7 cellular contexts compared by ENCODE assay signal in the genomic region with DNA sequence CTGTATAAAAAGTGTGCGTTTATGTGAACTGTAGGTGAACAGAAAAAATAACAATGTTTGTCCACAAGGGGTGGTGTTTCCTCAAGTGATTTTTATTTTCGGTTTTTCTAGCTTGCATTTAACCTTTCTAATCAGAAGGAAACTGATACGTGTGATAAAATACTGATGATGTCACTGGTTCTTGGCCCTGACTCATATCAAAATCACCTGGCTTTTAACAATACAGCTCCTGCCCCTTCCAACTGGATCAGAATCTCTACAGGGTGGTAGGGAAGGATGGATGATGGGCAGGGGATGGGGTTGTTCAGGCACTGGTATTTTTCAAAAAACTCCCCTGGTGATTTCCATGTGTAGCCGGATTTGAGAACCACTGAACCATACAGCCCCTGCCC. TPM values are rescaled to one million over a fixed set of nuclear protein-coding genes. Genes with fewer than 3 reads are reported as not detected.
DNase-seq lines count a peak whose midpoint lies in the region; ATAC-seq and TF ChIP-seq lines count a peak whose summit lies in the region.

No MANE protein-coding gene starts in this region.

- DNase-seq in GM10248 (ENCODE audit: extremely low spot score) (peak; percentile 75), NAMALWA (ENCODE audit: low spot score) (peak; percentile 60), endodermal cell (no peak), progenitor cell of endocrine pancreas (ENCODE audit: low spot score, unreplicated experiment) (no peak), NOMO-1 treated with dmso at 0.1 percent for 144 hours (lab: John Stamatoyannopoulos, UW; ENCODE audit: unreplicated experiment) (no peak), foreskin melanocyte (no peak)

- CTCF ChIA-PET in GM10248 (lab: Yijun Ruan, JAX) = interaction anchor here (0.6 to 5.3 kb wide), 27 partner anchors 8 to 175 kb away, joined by 3 to 39 read pairs (median 4); a partner anchor contains a TSS

- no peaks in the 10 kb centered on the region for H3K9me3 ChIP-seq in endodermal cell (ENCODE audit: control insufficient read depth, low read length)

- H3K4me3 ChIP-seq in endodermal cell (ENCODE audit: low read length) = no peak overlapping the region

- TF ChIP-seq CTCF in GM10248 (IDR thresholded peaks at IDR 0.05; ENCODE audit: control extremely low read depth, extremely low read depth, low read depth, missing control alignments) = peak; percentile 34
- peak; percentile 62 for TF ChIP-seq CTCF in endodermal cell (conservative IDR thresholded peaks at IDR 0.05)
- TF ChIP-seq CTCF in progenitor cell of endocrine pancreas (IDR thresholded peaks at IDR 0.05; ENCODE audit: unreplicated experiment) = peak; percentile 52

- no peaks in the 10 kb centered on the region for H3K4me1 ChIP-seq in endodermal cell (ENCODE audit: control insufficient read depth, insufficient read depth, low read length)

- H3K36me3 Mint-ChIP-seq in endodermal cell (ENCODE audit: low read depth) = no peaks in the 10 kb centered on the region
- H3K36me3 Mint-ChIP-seq in progenitor cell of endocrine pancreas (ENCODE audit: insufficient read depth) = no peaks in the 10 kb centered on the region

- H3K4me1 Mint-ChIP-seq in endodermal cell (no peaks in the 10 kb centered on the region), progenitor cell of endocrine pancreas (ENCODE audit: low read depth) (no peaks in the 10 kb centered on the region)

- POLR2A ChIA-PET in GM10248 (lab: Yijun Ruan, JAX) = interaction anchor here (1.0 kb wide), 1 partner anchor 132 kb away, joined by 3 read pairs; no protein-coding TSS in a partner anchor

- H3K27me3 Mint-ChIP-seq in endodermal cell (ENCODE audit: insufficient read depth) (no peaks in the 10 kb centered on the region), progenitor cell of endocrine pancreas (peaks cover 2% of the 10 kb centered on the region)

- peak; percentile 51 for ATAC-seq in GM21576 (IDR thresholded peaks at IDR 0.05; ENCODE audit: unreplicated experiment)

- H3K9me3 Mint-ChIP-seq in endodermal cell (no peaks in the 10 kb centered on the region), progenitor cell of endocrine pancreas (ENCODE audit: low read depth) (no peaks in the 10 kb centered on the region)

- no peak overlapping the region for H3K27ac ChIP-seq in endodermal cell (ENCODE audit: low read depth, low read length)

- H3K4me3 Mint-ChIP-seq in endodermal cell (no peak overlapping the region), progenitor cell of endocrine pancreas (ENCODE audit: low read depth) (no peak overlapping the region)

- H3K27me3 ChIP-seq in endodermal cell (ENCODE audit: control insufficient read depth, insufficient read depth, low read length, poor library complexity, severe bottlenecking) = no peaks in the 10 kb centered on the region

- 79 to 91% methylated on average over 4 of the region's 4 CpGs for WGBS in endodermal cell (ENCODE audit: insufficient coverage in 1 of 2, insufficient read length in 1 of 2), 2 experiments

- no peaks in the 10 kb centered on the region for H3K36me3 ChIP-seq in endodermal cell (ENCODE audit: control insufficient read depth, insufficient read depth, low read length)

- no peak overlapping the region for H3K9ac ChIP-seq in endodermal cell (ENCODE audit: extremely low read depth, low read length, poor library complexity, severe bottlenecking)

- H3K27ac Mint-ChIP-seq in endodermal cell (no peak overlapping the region), progenitor cell of endocrine pancreas (no peak overlapping the region)

RNA-seq across cellular contexts. Expression of a gene that starts 10.9 kb away (rescaled TPM):
- total RNA-seq in endodermal cell (under 1 TPM in 1 of 2 donors, not detected in 1; 0.02 TPM), progenitor cell of endocrine pancreas (not detected in 2 replicates)
- 0.04 TPM for polyA plus RNA-seq in endodermal cell (2013, experiment 1 of 2)
- polyA plus RNA-seq in endodermal cell (2013, experiment 2 of 2) = 0.04 TPM

RNA-seq across cellular contexts. Expression of a gene that starts 39.7 kb away (rescaled TPM):
- total RNA-seq in endodermal cell (10 to 100 TPM; 63.3 to 72.1 TPM), progenitor cell of endocrine pancreas (119 and 128 TPM in 2 replicates)
- polyA plus RNA-seq in endodermal cell (2013, experiment 1 of 2) = 120 TPM
- 119 TPM for polyA plus RNA-seq in endodermal cell (2013, experiment 2 of 2)

Comparison
In these comparisons a context has a peak if more than half of its experiments do, and no peak if none do; other contexts are left out.
1. DNase-seq: peak in GM10248 (single experiment) and NAMALWA (single experiment); none in endodermal cell (single experiment), progenitor cell of endocrine pancreas (single experiment), NOMO-1 treated with dmso at 0.1 percent for 144 hours (single experiment) and foreskin melanocyte (single experiment).
2. Peak in every context shown above with its lines, with median percentiles within 50 percentile points of each other: CTCF ChIP-seq.